Comparison of ENCODE assay signal across 8 cellular contexts in the genomic region with DNA sequence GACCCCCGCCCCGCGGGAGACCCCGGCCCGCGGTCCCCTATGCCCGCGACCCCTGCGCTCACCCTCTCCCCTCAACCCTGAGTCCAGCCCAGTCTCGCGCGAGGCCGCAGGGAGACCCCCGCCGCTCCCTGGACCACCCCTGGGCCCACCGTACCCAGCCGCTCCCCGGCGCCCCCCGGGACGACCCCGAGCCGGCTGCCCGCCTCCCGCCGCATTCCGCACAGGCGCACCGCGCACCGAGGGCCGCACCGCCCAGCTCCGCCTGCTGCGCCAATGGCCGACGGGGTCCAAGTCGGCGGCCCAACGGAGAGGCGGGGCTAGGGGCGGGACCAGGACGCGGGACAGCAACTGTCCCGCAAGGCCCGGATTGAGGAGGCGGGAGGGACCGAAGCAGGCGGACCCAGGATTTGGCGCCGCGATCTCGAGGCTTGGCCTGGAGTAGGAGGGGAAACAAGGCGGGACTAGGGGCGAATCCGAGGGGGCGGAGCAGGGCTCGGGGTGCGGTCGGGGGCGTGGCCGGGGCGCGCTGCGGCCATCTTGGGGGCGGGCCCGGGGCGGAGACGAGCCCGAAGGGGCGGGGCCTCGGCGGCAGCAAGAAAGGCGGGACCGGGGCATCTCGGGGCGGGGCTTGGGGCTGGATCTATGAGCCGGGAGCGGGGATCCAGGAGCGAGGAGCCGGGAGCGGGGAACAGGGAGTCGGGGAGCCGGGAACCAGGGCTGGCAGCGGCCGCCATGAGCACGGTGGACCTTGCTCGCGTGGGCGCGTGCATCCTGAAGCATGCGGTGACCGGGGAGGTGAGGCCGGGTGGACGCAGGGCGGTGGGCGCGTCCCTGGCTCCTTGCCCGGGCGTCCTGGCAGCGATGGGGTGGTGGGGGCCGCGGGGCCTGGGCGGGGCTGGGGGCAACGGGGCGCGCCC. TPM values are rescaled to one million over a fixed set of nuclear protein-coding genes. Genes with fewer than 3 reads are reported as not detected.
DNase-seq lines count a peak whose midpoint lies in the region; ATAC-seq lines count a peak whose summit lies in the region.

A gene with protein sequence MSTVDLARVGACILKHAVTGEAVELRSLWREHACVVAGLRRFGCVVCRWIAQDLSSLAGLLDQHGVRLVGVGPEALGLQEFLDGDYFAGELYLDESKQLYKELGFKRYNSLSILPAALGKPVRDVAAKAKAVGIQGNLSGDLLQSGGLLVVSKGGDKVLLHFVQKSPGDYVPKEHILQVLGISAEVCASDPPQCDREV (plus strand): TSS at position 624 of the 917 bp plus-strand sequence. CDS start 109 bp downstream, at position 733.

- H3K27ac Mint-ChIP-seq in activated T-cell treated with anti-CD3 and anti-CD28 coated beads, Interleukin-2, amount 50 U/mL, for 72 hours = peak within 1 kb of the TSS; percentile 91

- ATAC-seq in GM21786 (IDR thresholded peaks at IDR 0.05; ENCODE audit: unreplicated experiment) = peak; percentile 53
- peak; percentile 78 to 81 for ATAC-seq in activated T-cell treated with anti-CD3 and anti-CD28 coated beads, Interleukin-2, amount 50 U/mL, for 72 hours (replicated peaks in 1 of 2)
- ATAC-seq in esophagus mucosa = peak; percentile 91

- H3K4me3 Mint-ChIP-seq in activated T-cell treated with anti-CD3 and anti-CD28 coated beads, Interleukin-2, amount 50 U/mL, for 72 hours = peak within 1 kb of the TSS; percentile 95 to 98

- peak; percentile 95 for DNase-seq in DMS79 treated with DMSO at 0.1 percent for 48 hours (lab: John Stamatoyannopoulos, UW)
- DNase-seq in RKO (ENCODE audit: low spot score) = peak; percentile 97
- peak; percentile 99 for DNase-seq in activated T-cell treated with anti-CD3 and anti-CD28 coated beads, Interleukin-2, amount 50 U/mL, for 72 hours
- DNase-seq in stimulated activated CD8-positive, alpha-beta memory T cell treated with anti-CD3 and anti-CD28 coated beads, Interleukin-7, amount 100 ng/mL, for 1 hour (ENCODE audit: low read depth in 2 of 2) = peak; percentile 94 to 97

- peaks cover 0 to 4% of the 10 kb centered on the region in 2 donors for H3K27me3 ChIP-seq in muscle layer of colon (ENCODE audit: control insufficient read depth in 1 of 2, insufficient read depth in 2 of 2, low read length in 2 of 2)

- H3K4me1 ChIP-seq in muscle layer of colon (ENCODE audit: insufficient read depth, low read length) = peaks cover 27% of the 10 kb centered on the region

- H3K9me3 ChIP-seq in KOPT-K1 (ENCODE audit: insufficient read depth, low read length, poor library complexity, severe bottlenecking) (no peaks in the 10 kb centered on the region), muscle layer of colon (ENCODE audit: low read length) (no peaks in the 10 kb centered on the region)

- H3K27ac ChIP-seq in KOPT-K1 (ENCODE audit: low read depth, low read length, poor library complexity, severe bottlenecking) (peak within 1 kb of the TSS; percentile 93), muscle layer of colon (ENCODE audit: low read depth, low read length) (peak within 1 kb of the TSS; percentile 84)

- H3K4me1 Mint-ChIP-seq in activated T-cell treated with anti-CD3 and anti-CD28 coated beads, Interleukin-2, amount 50 U/mL, for 72 hours (ENCODE audit: low read depth) = peaks cover 38% of the 10 kb centered on the region

- H3K27me3 Mint-ChIP-seq in activated T-cell treated with anti-CD3 and anti-CD28 coated beads, Interleukin-2, amount 50 U/mL, for 72 hours (ENCODE audit: low read depth) = no peaks in the 10 kb centered on the region

- peaks cover 2 to 3% of the 10 kb centered on the region in 2 donors for H3K36me3 Mint-ChIP-seq in activated T-cell treated with anti-CD3 and anti-CD28 coated beads, Interleukin-2, amount 50 U/mL, for 72 hours (ENCODE audit: insufficient read depth in 2 of 2)

- H3K36me3 ChIP-seq in KOPT-K1 (ENCODE audit: insufficient read depth, low read length) = peaks cover 4% of the 10 kb centered on the region; the same call in 1 of the 2 replicates
- no peaks in the 10 kb centered on the region for H3K36me3 ChIP-seq in muscle layer of colon (ENCODE audit: insufficient read depth, low read length)

- no peaks in the 10 kb centered on the region for H3K9me3 Mint-ChIP-seq in activated T-cell treated with anti-CD3 and anti-CD28 coated beads, Interleukin-2, amount 50 U/mL, for 72 hours

- H3K4me3 ChIP-seq in muscle layer of colon (ENCODE audit: low read depth in 1 of 2, low read length in 2 of 2) = peak within 1 kb of the TSS; percentile 73 to 80

- H3K9ac ChIP-seq in muscle layer of colon (ENCODE audit: low read length) = peak within 1 kb of the TSS; percentile 80

RNA-seq across cellular contexts. Expression of the gene that starts here (rescaled TPM):
- total RNA-seq in activated T-cell treated with anti-CD3 and anti-CD28 coated beads, Interleukin-2, amount 50 U/mL, for 72 hours = 10 to 100 TPM; 34.8 to 39.2 TPM
- total RNA-seq in esophagus mucosa = 12.7 TPM

Comparison
In these comparisons a context has a peak if more than half of its experiments do, and no peak if none do; other contexts are left out.
1. Peak in every context shown above with its lines: DNase-seq, ATAC-seq, H3K4me3 ChIP-seq and H3K27ac ChIP-seq.